Comparison of ENCODE assay signal across 8 cellular contexts in the genomic region with DNA sequence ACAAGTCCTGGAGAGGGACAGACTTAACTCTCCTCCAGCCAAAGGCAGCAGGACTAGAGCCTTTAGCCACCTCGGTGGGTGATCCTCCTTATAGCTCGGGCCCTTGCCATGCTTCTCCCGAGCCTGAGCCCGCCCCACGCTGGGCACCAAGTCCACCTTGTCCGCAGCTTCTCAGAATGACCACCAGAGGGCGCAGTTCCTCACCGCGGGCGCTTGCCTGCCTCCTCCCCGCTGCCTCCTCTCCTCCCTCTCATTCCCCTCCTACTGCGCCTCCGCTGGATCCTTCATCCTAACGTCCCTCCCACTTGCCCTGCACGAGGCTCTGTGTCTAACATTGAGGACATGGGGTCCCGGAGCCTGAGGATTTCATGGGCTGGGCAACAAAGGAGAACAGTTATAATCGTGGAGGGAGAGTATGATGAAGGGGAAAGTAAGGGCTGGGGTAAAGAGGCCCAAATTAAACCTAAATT. TPM values are rescaled to one million over a fixed set of nuclear protein-coding genes. Genes with fewer than 3 reads are reported as not detected.
DNase-seq lines count a peak whose midpoint lies in the region; ATAC-seq and TF ChIP-seq lines count a peak whose summit lies in the region.

No MANE protein-coding gene starts in this region.

- H3K9me3 Mint-ChIP-seq in nephron: peaks cover 3% of the 10 kb centered on the region
- H3K9me3 Mint-ChIP-seq in stimulated activated memory B cell treated with anti-CD40 and anti-IgM and Interleukin-4, amounts not matched to agents 10 μg/mL and 1 μg/mL and 100 μg/mL, for 72 hours: no peaks in the 10 kb centered on the region

- in situ Hi-C loops in G401 (cut with HindIII; ENCODE audit: low sequenced_read_pairs): no loop called here

- TF ChIP-seq CTCF in nephron (IDR thresholded peaks at IDR 0.05; ENCODE audit: unreplicated experiment in 3 of 3): peak; percentile 84 to 86 (median 86)

- peak; percentile 84 for ATAC-seq in stimulated activated memory B cell treated with anti-CD40 and anti-IgM and Interleukin-4, amounts not matched to agents 10 μg/mL and 1 μg/mL and 100 μg/mL, for 72 hours
- ATAC-seq in HG03039 (IDR thresholded peaks at IDR 0.05; ENCODE audit: unreplicated experiment): no peak

- H3K4me1 Mint-ChIP-seq in nephron: no peaks in the 10 kb centered on the region
- H3K4me1 Mint-ChIP-seq in stimulated activated memory B cell treated with anti-CD40 and anti-IgM and Interleukin-4, amounts not matched to agents 10 μg/mL and 1 μg/mL and 100 μg/mL, for 72 hours: peaks cover 14% of the 10 kb centered on the region

- no peaks in the 10 kb centered on the region for H3K36me3 Mint-ChIP-seq in nephron (ENCODE audit: low read depth)
- H3K36me3 Mint-ChIP-seq in stimulated activated memory B cell treated with anti-CD40 and anti-IgM and Interleukin-4, amounts not matched to agents 10 μg/mL and 1 μg/mL and 100 μg/mL, for 72 hours: no peaks in the 10 kb centered on the region

- peak; percentile 51 for DNase-seq in G401 (ENCODE audit: low spot score)
- peak; percentile 71 for DNase-seq in HuH-7.5 (ENCODE audit: low spot score)
- peak; percentile 35 for DNase-seq in OCI-M2 (lab: John Stamatoyannopoulos, UW; ENCODE audit: unreplicated experiment)
- DNase-seq in activated T-cell treated with anti-CD3 and anti-CD28 coated beads for 48 hours (ENCODE audit: low read depth): peak; percentile 55
- peak; percentile 55 for DNase-seq in fibroblast of gingiva (ENCODE audit: low read depth)

- peaks cover 4% of the 10 kb centered on the region for H3K27me3 Mint-ChIP-seq in nephron (ENCODE audit: low read depth)
- H3K27me3 Mint-ChIP-seq in stimulated activated memory B cell treated with anti-CD40 and anti-IgM and Interleukin-4, amounts not matched to agents 10 μg/mL and 1 μg/mL and 100 μg/mL, for 72 hours: peaks cover 7% of the 10 kb centered on the region

- no peak overlapping the region for H3K4me3 Mint-ChIP-seq in nephron
- H3K4me3 Mint-ChIP-seq in stimulated activated memory B cell treated with anti-CD40 and anti-IgM and Interleukin-4, amounts not matched to agents 10 μg/mL and 1 μg/mL and 100 μg/mL, for 72 hours: no peak overlapping the region

- H3K27ac Mint-ChIP-seq in nephron: no peak overlapping the region
- peak overlapping the region; percentile 43 for H3K27ac Mint-ChIP-seq in stimulated activated memory B cell treated with anti-CD40 and anti-IgM and Interleukin-4, amounts not matched to agents 10 μg/mL and 1 μg/mL and 100 μg/mL, for 72 hours

RNA-seq across cellular contexts. Expression of a gene that starts 11.3 kb away (rescaled TPM):
- total RNA-seq in G401 (2014; rRNA removed; shearing (Covaris generic)): not detected in 2 replicates

RNA-seq across cellular contexts. Expression of a gene that starts 37.5 kb away (rescaled TPM):
- total RNA-seq in G401 (2014; rRNA removed; shearing (Covaris generic)): 1.6 TPM in 1 of 2 replicates, not detected in the other
